ENCODE assay signal across 32 cellular contexts in the genomic region with DNA sequence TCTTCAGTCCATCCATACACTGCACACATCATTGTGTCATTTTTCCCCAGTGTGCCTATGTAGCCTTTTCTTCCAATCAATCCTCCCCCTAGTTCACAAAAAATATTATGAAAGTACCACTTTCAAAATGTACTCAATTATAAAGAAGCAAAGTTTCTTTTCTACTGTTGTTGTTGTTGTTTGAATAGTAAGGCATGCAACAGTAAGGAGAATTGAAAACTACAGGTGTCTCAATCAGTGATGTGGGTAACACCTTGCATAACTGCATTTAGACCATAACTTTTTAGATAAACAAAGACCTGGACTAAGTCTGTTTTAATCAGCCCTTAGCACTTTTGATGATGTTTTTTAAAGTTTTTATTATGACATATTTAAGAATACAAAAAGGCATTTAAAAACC.
"Had no signal": no experiment of that assay in that cellular context is flagged by ENCODE, and none has a peak within 500 bp of the region (broad histone marks: within the 10 kb centered on the region; RNA-seq: fewer than 3 reads in every experiment).

No MANE protein-coding gene starts in this region.

- H3K9me3 Mint-ChIP-seq: activated B cell treated with CpG ODN at 0.5 μM for 24 hours; activated CD4-positive, alpha-beta memory T cell treated with anti-CD3 and anti-CD28 coated beads for 36 hours; activated CD4-positive, alpha-beta T cell treated with anti-CD3 and anti-CD28 coated beads, Interleukin-2, amount 10 ng/mL, durations not matched to agents 24 days and 14 days; activated CD8-positive, alpha-beta T cell treated with anti-CD3 and anti-CD28 coated beads for 36 hours; activated naive CD4-positive, alpha-beta T cell treated with anti-CD3 and anti-CD28 coated beads for 36 hours; activated naive CD4-positive, alpha-beta T cell treated with anti-CD3 and anti-CD28 coated beads, Interleukin-2, amount 50 U/mL, for 72 hours; activated naive CD8-positive, alpha-beta T cell treated with anti-CD3 and anti-CD28 coated beads for 36 hours; activated T-cell treated with anti-CD3 and anti-CD28 coated beads, Interleukin-2, amount 50 U/mL, for 4 hours; activated T-cell treated with anti-CD3 and anti-CD28 coated beads, Interleukin-2, amount 50 U/mL, for 72 hours; activated T-helper 1 cell treated with anti-CD3 and anti-CD28 coated beads, Interleukin-12 subunit alpha, Interleukin-12 subunit beta, Interleukin-2, Interleukin-4 antibody, amounts not matched to agents 30 ng/mL and 10 ng/mL and 1 ng/mL, durations not matched to agents 14 hours and 24 hours and 36 hours; activated T-helper 17 cell treated with anti-CD3 and anti-CD28 coated beads, Interleukin-2, amount 50 U/mL, for 72 hours; T-helper 1 cell treated with Interleukin-12 subunit alpha and Interleukin-12 subunit beta and Interleukin-4 antibody, amounts not matched to agents 30 μg/mL and 1 μg/mL, for 36 hours; T-helper 2 cell treated with Interferon-gamma antibody and Interleukin-4, amounts not matched to agents 5 μg/mL and 100 μg/mL, for 36 hours had no signal

- H3K27ac Mint-ChIP-seq: activated B cell treated with CpG ODN at 0.5 μM for 24 hours; activated CD4-positive, alpha-beta memory T cell treated with anti-CD3 and anti-CD28 coated beads for 36 hours; activated CD4-positive, alpha-beta T cell treated with anti-CD3 and anti-CD28 coated beads, Interleukin-2, amount 10 ng/mL, durations not matched to agents 24 days and 14 days; activated CD8-positive, alpha-beta T cell treated with anti-CD3 and anti-CD28 coated beads for 36 hours; activated naive CD4-positive, alpha-beta T cell treated with anti-CD3 and anti-CD28 coated beads for 36 hours; activated naive CD4-positive, alpha-beta T cell treated with anti-CD3 and anti-CD28 coated beads, Interleukin-2, amount 50 U/mL, for 72 hours; activated naive CD8-positive, alpha-beta T cell treated with anti-CD3 and anti-CD28 coated beads for 36 hours; activated T-cell treated with anti-CD3 and anti-CD28 coated beads, Interleukin-2, amount 50 U/mL, for 72 hours; activated T-helper 1 cell treated with anti-CD3 and anti-CD28 coated beads, Interleukin-12 subunit alpha, Interleukin-12 subunit beta, Interleukin-2, Interleukin-4 antibody, amounts not matched to agents 30 ng/mL and 10 ng/mL and 1 ng/mL, durations not matched to agents 14 hours and 24 hours and 36 hours; activated T-helper 17 cell treated with anti-CD3 and anti-CD28 coated beads, Interleukin-2, amount 50 U/mL, for 72 hours; T-helper 1 cell treated with Interleukin-12 subunit alpha and Interleukin-12 subunit beta and Interleukin-4 antibody, amounts not matched to agents 30 μg/mL and 1 μg/mL, for 36 hours; T-helper 2 cell treated with Interferon-gamma antibody and Interleukin-4, amounts not matched to agents 5 μg/mL and 100 μg/mL, for 36 hours had no signal

- H3K4me1 Mint-ChIP-seq: activated B cell treated with CpG ODN at 0.5 μM for 24 hours; activated CD4-positive, alpha-beta T cell treated with anti-CD3 and anti-CD28 coated beads, Interleukin-2, amount 10 ng/mL, durations not matched to agents 24 days and 14 days; activated T-helper 17 cell treated with anti-CD3 and anti-CD28 coated beads, Interleukin-2, amount 50 U/mL, for 72 hours had no signal

- H3K27me3 Mint-ChIP-seq: activated B cell treated with CpG ODN at 0.5 μM for 24 hours; activated CD4-positive, alpha-beta memory T cell treated with anti-CD3 and anti-CD28 coated beads for 36 hours; activated CD4-positive, alpha-beta T cell treated with anti-CD3 and anti-CD28 coated beads, Interleukin-2, amount 10 ng/mL, durations not matched to agents 24 days and 14 days; activated CD8-positive, alpha-beta T cell treated with anti-CD3 and anti-CD28 coated beads for 36 hours; activated naive CD8-positive, alpha-beta T cell treated with anti-CD3 and anti-CD28 coated beads for 36 hours; activated T-helper 17 cell treated with anti-CD3 and anti-CD28 coated beads, Interleukin-2, amount 50 U/mL, for 72 hours had no signal

- H3K4me3 Mint-ChIP-seq: activated B cell treated with CpG ODN at 0.5 μM for 24 hours; activated CD4-positive, alpha-beta memory T cell treated with anti-CD3 and anti-CD28 coated beads for 36 hours; activated CD4-positive, alpha-beta T cell treated with anti-CD3 and anti-CD28 coated beads, Interleukin-2, amount 10 ng/mL, durations not matched to agents 24 days and 14 days; activated CD8-positive, alpha-beta T cell treated with anti-CD3 and anti-CD28 coated beads for 36 hours; activated naive CD4-positive, alpha-beta T cell treated with anti-CD3 and anti-CD28 coated beads for 36 hours; activated naive CD8-positive, alpha-beta T cell treated with anti-CD3 and anti-CD28 coated beads for 36 hours; activated T-cell treated with anti-CD3 and anti-CD28 coated beads, Interleukin-2, amount 50 U/mL, for 4 hours; activated T-cell treated with anti-CD3 and anti-CD28 coated beads, Interleukin-2, amount 50 U/mL, for 72 hours; activated T-helper 1 cell treated with anti-CD3 and anti-CD28 coated beads, Interleukin-12 subunit alpha, Interleukin-12 subunit beta, Interleukin-2, Interleukin-4 antibody, amounts not matched to agents 30 ng/mL and 10 ng/mL and 1 ng/mL, durations not matched to agents 14 hours and 24 hours and 36 hours; activated T-helper 17 cell treated with anti-CD3 and anti-CD28 coated beads, Interleukin-2, amount 50 U/mL, for 72 hours; T-helper 1 cell treated with Interleukin-12 subunit alpha and Interleukin-12 subunit beta and Interleukin-4 antibody, amounts not matched to agents 30 μg/mL and 1 μg/mL, for 36 hours; T-helper 2 cell treated with Interferon-gamma antibody and Interleukin-4, amounts not matched to agents 5 μg/mL and 100 μg/mL, for 36 hours had no signal

- ATAC-seq: activated CD8-positive, alpha-beta T cell treated with anti-CD3 and anti-CD28 coated beads for 36 hours; activated naive CD4-positive, alpha-beta T cell treated with anti-CD3 and anti-CD28 coated beads, Interleukin-2, amount 50 U/mL, for 72 hours; activated T-cell treated with anti-CD3 and anti-CD28 coated beads, Interleukin-2, amount 50 U/mL, for 4 hours; activated T-cell treated with anti-CD3 and anti-CD28 coated beads, Interleukin-2, amount 50 U/mL, for 72 hours; activated T-helper 17 cell treated with anti-CD3 and anti-CD28 coated beads, Interleukin-2, amount 50 U/mL, for 72 hours; body of pancreas had no signal

- DNase-seq: activated B cell treated with CpG ODN at 0.5 μM for 24 hours; activated CD4-positive, alpha-beta memory T cell treated with anti-CD3 and anti-CD28 coated beads for 36 hours; activated CD4-positive, alpha-beta T cell treated with anti-CD3 and anti-CD28 coated beads, Interleukin-2, amount 10 ng/mL, durations not matched to agents 24 days and 14 days; activated CD4-positive, alpha-beta T cell treated with anti-CD3 and anti-CD28 coated beads, Interleukin-2, amount 50 U/mL, for 1 hour; activated CD4-positive, alpha-beta T cell treated with anti-CD3 and anti-CD28 coated beads, Interleukin-2, amount 50 U/mL, for 4 hours; activated CD4-positive, CD25-positive, alpha-beta regulatory T cell treated with anti-CD3 and anti-CD28 coated beads, Interleukin-2, amount 50 U/mL, for 72 hours; activated CD8-positive, alpha-beta memory T cell treated with anti-CD3 and anti-CD28 coated beads, Interleukin-2, amount 50 U/mL, for 4 hours; activated CD8-positive, alpha-beta T cell treated with anti-CD3 and anti-CD28 coated beads for 36 hours; activated effector memory CD4-positive, alpha-beta T cell treated with anti-CD3 and anti-CD28 coated beads, Interleukin-2, amount 50 U/mL, for 16 hours; activated gamma-delta T cell treated with Interleukin-2 at 50 U/mL for 16 hours; activated naive CD4-positive, alpha-beta T cell; activated naive CD4-positive, alpha-beta T cell treated with anti-CD3 and anti-CD28 coated beads for 36 hours; activated naive CD4-positive, alpha-beta T cell treated with anti-CD3 and anti-CD28 coated beads, Interleukin-2, amount 50 U/mL, for 16 hours; activated naive CD8-positive, alpha-beta T cell treated with anti-CD3 and anti-CD28 coated beads for 36 hours; activated T-cell treated with anti-CD3 and anti-CD28 coated beads for 4 hours; activated T-cell treated with anti-CD3 and anti-CD28 coated beads, Interleukin-2, amount 50 U/mL, for 1 hour; activated T-cell treated with anti-CD3 and anti-CD28 coated beads, Interleukin-2, amount 50 U/mL, for 4 hours; activated T-cell treated with anti-CD3 and anti-CD28 coated beads, Interleukin-2, amount 50 U/mL, for 72 hours; adrenal gland; amniotic stem cell; aorta; body of pancreas; brain microvascular endothelial cell; central memory CD4-positive, alpha-beta T cell; T-helper 1 cell; T-helper 2 cell; T-helper 9 cell had no signal
